Comparison of ENCODE assay signal across 24 cellular contexts in the genomic region with DNA sequence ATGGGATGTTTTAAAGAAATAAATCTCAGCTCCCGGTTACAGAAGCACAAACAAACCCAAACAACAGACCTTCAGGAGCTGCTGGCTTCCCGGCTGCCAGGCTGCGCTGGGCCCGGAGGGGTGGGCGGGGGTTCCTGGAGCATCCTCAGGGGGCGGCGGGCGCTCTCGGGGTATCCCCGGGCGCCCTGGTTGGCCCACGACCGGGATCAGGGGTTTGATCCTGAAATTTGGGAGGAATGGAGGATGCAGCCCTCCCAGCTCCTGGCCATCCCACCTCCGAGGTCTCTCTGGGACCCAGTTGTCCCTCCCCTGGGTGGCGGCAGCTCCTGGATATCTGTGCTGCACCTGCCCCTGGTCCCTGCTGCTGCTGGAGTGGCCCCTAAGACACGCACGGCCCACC. TPM values are rescaled to one million over a fixed set of nuclear protein-coding genes. Genes with fewer than 3 reads are reported as not detected.
A peak's percentile ranks its signal among the peaks of the same experiment; 100 is the strongest.
DNase-seq lines count a peak whose midpoint lies in the region; ATAC-seq and TF ChIP-seq lines count a peak whose summit lies in the region.
"Had no signal": no experiment of that assay in that cellular context is flagged by ENCODE, and none has a peak within 500 bp of the region (broad histone marks: within the 10 kb centered on the region; RNA-seq: fewer than 3 reads in every experiment).

No MANE protein-coding gene starts in this region.

- no peaks in the 10 kb centered on the region for H3K9me3 Mint-ChIP-seq in natural killer cell treated with Interleukin-12 subunit alpha and Interleukin-12 subunit beta and Interleukin-15 and Interleukin-18, amount 100 ng/mL, for 72 hours
- H3K9me3 Mint-ChIP-seq in natural killer cell: no peaks in the 10 kb centered on the region
- H3K9me3 Mint-ChIP-seq: CD4-positive, alpha-beta T cell; CD8-positive, alpha-beta memory T cell had no signal

- H3K4me1 ChIP-seq in stomach smooth muscle (ENCODE audit: control insufficient read depth, insufficient read depth, low read length): peaks cover 10% of the 10 kb centered on the region
- H3K4me1 ChIP-seq: BE2C had no signal

- TF ChIP-seq CTCF in natural killer cell (IDR thresholded peaks at IDR 0.05): no peak

- intact Hi-C loops in Right ventricle myocardium inferior (cut with DNase I): no loop called here
- intact Hi-C loops in cardiac septum (cut with DNase I): no loop called here
- intact Hi-C loops in natural killer cell (cut with micrococcal nuclease): no loop called here

- no peaks in the 10 kb centered on the region for H3K27me3 ChIP-seq in stomach smooth muscle (ENCODE audit: control insufficient read depth in 1 of 2, insufficient read depth in 2 of 2, low read length in 2 of 2)
- H3K27me3 ChIP-seq: BE2C; BLaER1 treated with 17β-estradiol and CSF1 and Interleukin-3, amounts not matched to agents 10 nM and 100 nM had no signal

- peak overlapping the region; percentile 41 for H3K27ac ChIP-seq in stomach smooth muscle (ENCODE audit: low read length)
- H3K27ac ChIP-seq: 22Rv1, A549, GM23248 had no signal

- ATAC-seq in Right ventricle myocardium inferior: no peak
- ATAC-seq in natural killer cell treated with Interleukin-12 subunit alpha and Interleukin-12 subunit beta and Interleukin-15 and Interleukin-18, amount 100 ng/mL, for 72 hours: no peak
- no peak for ATAC-seq in natural killer cell
- ATAC-seq in HG03354 (IDR thresholded peaks at IDR 0.05; ENCODE audit: poor library complexity, severe bottlenecking, unreplicated experiment): no peak
- ATAC-seq: A549, GM12878 had no signal

- no peak overlapping the region for H3K4me3 ChIP-seq in stomach smooth muscle (ENCODE audit: low read length in 2 of 2)
- H3K4me3 ChIP-seq: A549; BLaER1 treated with 17β-estradiol and CSF1 and Interleukin-3, amounts not matched to agents 10 nM and 100 nM; GM12878; GM23248 had no signal

- no peak overlapping the region for H3K27ac Mint-ChIP-seq in natural killer cell treated with Interleukin-12 subunit alpha and Interleukin-12 subunit beta and Interleukin-15 and Interleukin-18, amount 100 ng/mL, for 72 hours
- H3K27ac Mint-ChIP-seq in natural killer cell: no peak overlapping the region
- H3K27ac Mint-ChIP-seq: CD14-positive monocyte; CD4-positive, alpha-beta T cell; CD8-positive, alpha-beta memory T cell had no signal

- H3K36me3 Mint-ChIP-seq in natural killer cell treated with Interleukin-12 subunit alpha and Interleukin-12 subunit beta and Interleukin-15 and Interleukin-18, amount 100 ng/mL, for 72 hours: no peaks in the 10 kb centered on the region
- no peaks in the 10 kb centered on the region for H3K36me3 Mint-ChIP-seq in natural killer cell
- H3K36me3 Mint-ChIP-seq: CD8-positive, alpha-beta memory T cell had no signal

- H3K4me3 Mint-ChIP-seq in natural killer cell treated with Interleukin-12 subunit alpha and Interleukin-12 subunit beta and Interleukin-15 and Interleukin-18, amount 100 ng/mL, for 72 hours: no peak overlapping the region
- H3K4me3 Mint-ChIP-seq in natural killer cell: no peak overlapping the region
- H3K4me3 Mint-ChIP-seq: CD14-positive monocyte; CD4-positive, alpha-beta T cell; CD8-positive, alpha-beta memory T cell had no signal

- peak; percentile 57 for DNase-seq in Right ventricle myocardium inferior (ENCODE audit: missing footprints)
- no peak for DNase-seq in cardiac septum (ENCODE audit: low spot score)
- peak; percentile 45 for DNase-seq in natural killer cell treated with Interleukin-12 subunit alpha and Interleukin-12 subunit beta and Interleukin-15 and Interleukin-18, amount 100 ng/mL, for 72 hours (ENCODE audit: low spot score)
- no peak for DNase-seq in natural killer cell
- DNase-seq: ACHN; AML-193; BE2C; CD4-positive, alpha-beta T cell; CD8-positive, alpha-beta memory T cell; COR-L47; DMS 273 treated with DMSO at 0.1 percent for 48 hours; DMS79; EL; GDM1; GM23248; H7; HCEC 1CT had no signal

- no peaks in the 10 kb centered on the region for H3K9me3 ChIP-seq in stomach smooth muscle (ENCODE audit: control insufficient read depth in 2 of 2, low read length in 2 of 2)
- H3K9me3 ChIP-seq: A549; BE2C; BLaER1 treated with 17β-estradiol and CSF1 and Interleukin-3, amounts not matched to agents 10 nM and 100 nM had no signal

- H3K4me1 Mint-ChIP-seq in natural killer cell treated with Interleukin-12 subunit alpha and Interleukin-12 subunit beta and Interleukin-15 and Interleukin-18, amount 100 ng/mL, for 72 hours (ENCODE audit: low read depth in 2 of 2): peaks cover 19 to 20% of the 10 kb centered on the region in 2 donors
- H3K4me1 Mint-ChIP-seq in natural killer cell: peaks cover 23 to 27% of the 10 kb centered on the region in 2 donors

- H3K27me3 Mint-ChIP-seq in natural killer cell treated with Interleukin-12 subunit alpha and Interleukin-12 subunit beta and Interleukin-15 and Interleukin-18, amount 100 ng/mL, for 72 hours: no peaks in the 10 kb centered on the region
- H3K27me3 Mint-ChIP-seq in natural killer cell (ENCODE audit: low read depth in 2 of 2): no peaks in the 10 kb centered on the region
- H3K27me3 Mint-ChIP-seq: CD4-positive, alpha-beta T cell had no signal

- H3K9ac ChIP-seq in stomach smooth muscle (ENCODE audit: low read length in 2 of 2): no peak overlapping the region
- H3K9ac ChIP-seq: GM23248 had no signal

- H3K36me3 ChIP-seq in stomach smooth muscle (ENCODE audit: control insufficient read depth in 2 of 2, insufficient read depth in 2 of 2, low read length in 2 of 2): no peaks in the 10 kb centered on the region
- H3K36me3 ChIP-seq: BE2C; BLaER1 treated with 17β-estradiol and CSF1 and Interleukin-3, amounts not matched to agents 10 nM and 100 nM had no signal

RNA-seq across cellular contexts. Expression of a gene that starts 34.3 kb away (rescaled TPM):
- 16.3 TPM for total RNA-seq in Right ventricle myocardium inferior
- 17.1 TPM for total RNA-seq in cardiac septum
- total RNA-seq in natural killer cell treated with Interleukin-12 subunit alpha and Interleukin-12 subunit beta and Interleukin-15 and Interleukin-18, amount 100 ng/mL, for 72 hours: 1 to 10 TPM; 1.1 to 3.2 TPM
- total RNA-seq in natural killer cell: under 1 TPM; 0.49 to 1.00 (median 0.65) TPM

RNA-seq across cellular contexts. Expression of a gene that starts 35.1 kb away (rescaled TPM):
- total RNA-seq in Right ventricle myocardium inferior: 5.4 TPM
- total RNA-seq in cardiac septum: 9.0 TPM
- total RNA-seq in natural killer cell treated with Interleukin-12 subunit alpha and Interleukin-12 subunit beta and Interleukin-15 and Interleukin-18, amount 100 ng/mL, for 72 hours: under 1 TPM in 1 of 2 donors, not detected in 1; 0.56 TPM
- total RNA-seq in natural killer cell: 1 to 10 TPM in 2 of 3 donors, under 1 TPM in 1; 0.95 to 2.4 (median 1.5) TPM

Comparison
In these comparisons a context has a peak if more than half of its experiments do, and no peak if none do; other contexts are left out.
1. DNase-seq: peak in Right ventricle myocardium inferior (single experiment) and natural killer cell treated with Interleukin-12 subunit alpha and Interleukin-12 subunit beta and Interleukin-15 and Interleukin-18, amount 100 ng/mL, for 72 hours (single experiment); none in cardiac septum (single experiment) and natural killer cell (single experiment).